1 cellular context compared by ENCODE assay signal in the genomic region with DNA sequence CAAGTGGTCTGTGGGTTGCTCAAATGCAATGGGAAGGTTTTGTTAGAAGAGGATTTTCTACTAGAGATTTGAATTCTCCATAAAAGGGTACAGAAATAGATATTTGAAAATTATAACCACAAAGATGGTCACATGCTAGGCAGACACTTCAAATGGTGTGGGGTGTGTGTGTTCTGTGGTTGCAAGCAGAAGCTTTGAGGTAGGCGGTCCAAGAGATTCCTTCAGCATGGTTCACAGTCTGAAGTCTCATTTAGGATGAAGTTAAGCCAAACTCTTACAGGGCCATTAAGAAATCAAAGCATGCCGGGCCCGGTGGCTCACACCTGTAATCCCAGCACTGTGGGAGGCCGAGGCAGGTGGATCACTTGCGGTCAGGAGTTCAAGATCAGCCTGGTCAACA.
A peak's percentile ranks its signal among the peaks of the same experiment; 100 is the strongest.
TF ChIP-seq lines count a peak whose summit lies in the region.

No MANE protein-coding gene starts in this region.

TF ChIP-seq in GM12878, 131 proteins besides CTCF, POLR2A, EP300 and RAD21 (continued from another document):
- TF ChIP-seq, protein P1, sequence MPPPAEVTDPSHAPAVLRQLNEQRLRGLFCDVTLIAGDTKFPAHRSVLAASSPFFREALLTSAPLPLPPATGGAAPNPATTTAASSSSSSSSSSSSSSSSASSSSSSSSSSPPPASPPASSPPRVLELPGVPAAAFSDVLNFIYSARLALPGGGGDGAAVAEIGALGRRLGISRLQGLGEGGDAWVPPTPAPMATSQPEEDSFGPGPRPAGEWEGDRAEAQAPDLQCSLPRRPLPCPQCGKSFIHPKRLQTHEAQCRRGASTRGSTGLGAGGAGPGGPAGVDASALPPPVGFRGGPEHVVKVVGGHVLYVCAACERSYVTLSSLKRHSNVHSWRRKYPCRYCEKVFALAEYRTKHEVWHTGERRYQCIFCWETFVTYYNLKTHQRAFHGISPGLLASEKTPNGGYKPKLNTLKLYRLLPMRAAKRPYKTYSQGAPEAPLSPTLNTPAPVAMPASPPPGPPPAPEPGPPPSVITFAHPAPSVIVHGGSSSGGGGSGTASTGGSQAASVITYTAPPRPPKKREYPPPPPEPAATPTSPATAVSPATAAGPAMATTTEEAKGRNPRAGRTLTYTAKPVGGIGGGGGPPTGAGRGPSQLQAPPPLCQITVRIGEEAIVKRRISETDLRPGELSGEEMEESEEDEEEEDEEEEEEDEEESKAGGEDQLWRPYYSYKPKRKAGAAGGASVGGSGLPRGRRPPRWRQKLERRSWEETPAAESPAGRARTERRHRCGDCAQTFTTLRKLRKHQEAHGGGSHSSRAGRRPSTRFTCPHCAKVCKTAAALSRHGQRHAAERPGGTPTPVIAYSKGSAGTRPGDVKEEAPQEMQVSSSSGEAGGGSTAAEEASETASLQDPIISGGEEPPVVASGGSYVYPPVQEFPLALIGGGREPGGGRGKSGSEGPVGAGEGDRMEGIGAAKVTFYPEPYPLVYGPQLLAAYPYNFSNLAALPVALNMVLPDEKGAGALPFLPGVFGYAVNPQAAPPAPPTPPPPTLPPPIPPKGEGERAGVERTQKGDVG (CRISPR knock-in tag; IDR thresholded peaks at IDR 0.05): no peak
- TF ChIP-seq, protein P2, sequence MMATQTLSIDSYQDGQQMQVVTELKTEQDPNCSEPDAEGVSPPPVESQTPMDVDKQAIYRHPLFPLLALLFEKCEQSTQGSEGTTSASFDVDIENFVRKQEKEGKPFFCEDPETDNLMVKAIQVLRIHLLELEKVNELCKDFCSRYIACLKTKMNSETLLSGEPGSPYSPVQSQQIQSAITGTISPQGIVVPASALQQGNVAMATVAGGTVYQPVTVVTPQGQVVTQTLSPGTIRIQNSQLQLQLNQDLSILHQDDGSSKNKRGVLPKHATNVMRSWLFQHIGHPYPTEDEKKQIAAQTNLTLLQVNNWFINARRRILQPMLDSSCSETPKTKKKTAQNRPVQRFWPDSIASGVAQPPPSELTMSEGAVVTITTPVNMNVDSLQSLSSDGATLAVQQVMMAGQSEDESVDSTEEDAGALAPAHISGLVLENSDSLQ (IDR thresholded peaks at IDR 0.05): no peak
- TF ChIP-seq RUNX3 (IDR thresholded peaks at IDR 0.05; ENCODE audit: low read length): peak; percentile 63; the same call in 1 of the 2 replicates
- no peak for TF ChIP-seq RELA (IDR thresholded peaks at IDR 0.05; ENCODE audit: borderline replicate concordance, partially characterized antibody)
- no peak for TF ChIP-seq GABPA (IDR thresholded peaks at IDR 0.05; ENCODE audit: low read depth)
